In the genomic region with DNA sequence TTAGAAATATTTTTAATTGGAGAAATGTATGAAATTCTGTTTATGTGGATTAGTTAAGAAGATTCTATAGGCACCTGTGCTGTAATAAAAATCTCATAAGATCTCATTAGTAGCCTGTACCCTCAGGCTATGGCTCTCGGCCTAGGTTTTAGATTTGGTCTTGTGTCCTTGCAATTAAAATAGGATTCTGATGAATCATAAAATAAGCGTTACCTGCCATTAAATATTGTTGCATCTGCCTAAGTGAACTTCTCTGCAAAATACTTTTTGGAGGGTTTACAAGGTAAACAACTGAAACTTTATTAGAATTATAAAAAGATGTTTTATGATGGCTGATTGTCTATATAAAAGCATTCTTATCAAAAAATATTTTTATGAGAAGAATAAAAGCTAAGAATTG, we compare ENCODE assay signal across 1 cellular context.
TF ChIP-seq lines count a peak whose summit lies in the region.

No MANE protein-coding gene starts in this region.

TF ChIP-seq in SK-N-SH, 30 proteins besides CTCF, POLR2A, EP300 and RAD21 (continued from another document):
- TF ChIP-seq, protein P1, sequence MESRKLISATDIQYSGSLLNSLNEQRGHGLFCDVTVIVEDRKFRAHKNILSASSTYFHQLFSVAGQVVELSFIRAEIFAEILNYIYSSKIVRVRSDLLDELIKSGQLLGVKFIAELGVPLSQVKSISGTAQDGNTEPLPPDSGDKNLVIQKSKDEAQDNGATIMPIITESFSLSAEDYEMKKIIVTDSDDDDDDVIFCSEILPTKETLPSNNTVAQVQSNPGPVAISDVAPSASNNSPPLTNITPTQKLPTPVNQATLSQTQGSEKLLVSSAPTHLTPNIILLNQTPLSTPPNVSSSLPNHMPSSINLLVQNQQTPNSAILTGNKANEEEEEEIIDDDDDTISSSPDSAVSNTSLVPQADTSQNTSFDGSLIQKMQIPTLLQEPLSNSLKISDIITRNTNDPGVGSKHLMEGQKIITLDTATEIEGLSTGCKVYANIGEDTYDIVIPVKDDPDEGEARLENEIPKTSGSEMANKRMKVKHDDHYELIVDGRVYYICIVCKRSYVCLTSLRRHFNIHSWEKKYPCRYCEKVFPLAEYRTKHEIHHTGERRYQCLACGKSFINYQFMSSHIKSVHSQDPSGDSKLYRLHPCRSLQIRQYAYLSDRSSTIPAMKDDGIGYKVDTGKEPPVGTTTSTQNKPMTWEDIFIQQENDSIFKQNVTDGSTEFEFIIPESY (IDR thresholded peaks at IDR 0.05; ENCODE audit: borderline replicate concordance, low read depth), result no peak
- no peak for TF ChIP-seq JUND (IDR thresholded peaks at IDR 0.05)
- TF ChIP-seq RCOR1 (IDR thresholded peaks at IDR 0.05; ENCODE audit: low read length), result no peak
- TF ChIP-seq, protein P2, sequence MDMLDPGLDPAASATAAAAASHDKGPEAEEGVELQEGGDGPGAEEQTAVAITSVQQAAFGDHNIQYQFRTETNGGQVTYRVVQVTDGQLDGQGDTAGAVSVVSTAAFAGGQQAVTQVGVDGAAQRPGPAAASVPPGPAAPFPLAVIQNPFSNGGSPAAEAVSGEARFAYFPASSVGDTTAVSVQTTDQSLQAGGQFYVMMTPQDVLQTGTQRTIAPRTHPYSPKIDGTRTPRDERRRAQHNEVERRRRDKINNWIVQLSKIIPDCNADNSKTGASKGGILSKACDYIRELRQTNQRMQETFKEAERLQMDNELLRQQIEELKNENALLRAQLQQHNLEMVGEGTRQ (IDR thresholded peaks at IDR 0.05; ENCODE audit: borderline replicate concordance, low read depth, low read length), result no peak
- TF ChIP-seq CHD2 (IDR thresholded peaks at IDR 0.05; ENCODE audit: low read length, partially characterized antibody), result no peak
